8 cellular contexts compared by ENCODE assay signal in the genomic region with DNA sequence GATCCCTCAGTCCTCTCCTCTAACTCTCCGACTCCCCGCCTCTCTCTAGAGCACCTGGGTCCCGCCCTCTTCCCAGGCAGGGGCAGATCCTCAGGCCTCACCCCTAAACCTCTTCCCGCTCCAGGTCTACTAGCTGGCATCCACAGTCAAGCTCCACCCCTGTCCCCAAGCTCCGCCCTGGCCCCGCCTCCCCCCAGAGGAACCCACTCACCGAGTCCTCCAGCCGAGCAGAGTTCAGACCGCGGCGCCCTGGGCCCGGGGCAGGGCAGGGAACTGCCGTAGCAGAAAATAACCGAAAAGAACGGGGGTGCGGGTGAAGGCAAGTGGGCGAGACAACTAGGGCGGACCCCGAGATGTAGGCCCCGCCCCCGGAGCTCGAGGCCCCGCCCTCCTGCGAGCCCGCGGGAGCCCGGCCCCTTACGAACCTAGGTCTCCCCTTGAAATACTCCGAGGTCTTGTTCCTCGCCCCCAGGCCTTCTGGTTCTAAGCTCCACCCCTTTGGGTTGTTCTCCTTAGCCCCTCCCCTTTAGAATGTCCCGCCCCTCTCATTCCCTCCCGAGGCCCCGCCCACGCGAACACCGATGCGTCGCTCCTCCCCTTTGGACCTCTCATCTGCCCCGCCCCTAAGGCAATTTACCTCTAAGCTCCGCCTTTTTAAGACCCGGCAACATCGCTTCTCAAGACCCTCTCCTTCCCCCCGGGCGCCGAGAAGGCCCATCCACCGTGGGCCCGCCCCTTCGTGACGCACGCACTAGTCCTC. TPM values are rescaled to one million over a fixed set of nuclear protein-coding genes. Genes with fewer than 3 reads are reported as not detected.
DNase-seq lines count a peak whose midpoint lies in the region; TF ChIP-seq lines count a peak whose summit lies in the region.

A gene with protein sequence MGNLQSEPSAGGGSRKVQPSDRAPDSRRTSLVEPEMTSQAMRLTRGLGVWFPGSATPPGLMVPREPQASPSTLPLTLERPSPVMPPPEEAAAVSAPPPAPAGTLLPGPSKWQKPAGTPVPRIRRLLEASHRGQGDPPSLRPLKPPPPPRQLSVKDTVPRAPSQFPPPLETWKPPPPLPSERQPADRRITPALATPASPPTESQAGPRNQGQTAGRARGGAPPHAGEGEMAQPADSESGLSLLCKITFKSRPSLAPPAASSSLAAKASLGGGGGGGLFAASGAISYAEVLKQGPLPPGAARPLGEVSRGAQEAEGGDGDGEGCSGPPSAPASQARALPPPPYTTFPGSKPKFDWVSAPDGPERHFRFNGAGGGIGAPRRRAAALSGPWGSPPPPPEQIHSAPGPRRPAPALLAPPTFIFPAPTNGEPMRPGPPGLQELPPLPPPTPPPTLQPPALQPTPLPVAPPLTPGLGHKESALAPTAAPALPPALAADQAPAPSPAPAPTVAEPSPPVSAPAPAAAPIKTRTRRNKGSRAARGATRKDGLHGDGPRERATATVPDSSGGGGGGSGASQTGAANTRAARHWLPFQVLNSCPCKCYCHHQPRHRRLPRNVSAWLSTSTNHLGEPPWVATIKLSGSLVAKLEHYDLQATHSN (minus strand): TSS at position 485 of the 760 bp plus-strand sequence. CDS start 773 bp downstream, outside the sequence.

- TF ChIP-seq EP300 in ovary (IDR thresholded peaks at IDR 0.05), result no peak

- no peaks in the 10 kb centered on the region for H3K9me3 ChIP-seq in cardiac muscle cell (ENCODE audit: low read depth)
- no peaks in the 10 kb centered on the region for H3K9me3 ChIP-seq in ovary
- H3K9me3 ChIP-seq in testis, result no peaks in the 10 kb centered on the region

- H3K27ac ChIP-seq in ACC112 (ENCODE audit: low read depth, low read length) (peak within 1 kb of the TSS; percentile 86), cardiac muscle cell (peak within 1 kb of the TSS; percentile 75), ovary (peak within 1 kb of the TSS in 1 of 2 donors; percentile 31), testis (peak within 1 kb of the TSS in 1 of 2 donors; percentile 37)

- intact Hi-C loops in ovary (cut with DNase I) (loop anchor here in 1 of 4 donors (2.0 kb wide), 1 partner anchor 13 kb away; no protein-coding TSS in a partner anchor), testis (cut with DNase I; ENCODE audit: low total_unique reads) (no loop called here)

- H3K27me3 ChIP-seq in ACC112 (ENCODE audit: insufficient read depth, low read length) (no peaks in the 10 kb centered on the region), cardiac muscle cell (no peaks in the 10 kb centered on the region), ovary (no peaks in the 10 kb centered on the region), testis (no peaks in the 10 kb centered on the region)

- H3K36me3 ChIP-seq in ACC112 (ENCODE audit: insufficient read depth, low read length), result no peaks in the 10 kb centered on the region
- H3K36me3 ChIP-seq in cardiac muscle cell, result peaks cover 8% of the 10 kb centered on the region
- no peaks in the 10 kb centered on the region for H3K36me3 ChIP-seq in ovary
- no peaks in the 10 kb centered on the region for H3K36me3 ChIP-seq in testis (ENCODE audit: low read depth, missing control alignments)

- TF ChIP-seq POLR2A in GM19193 (IDR thresholded peaks at IDR 0.05; ENCODE audit: extremely low read depth, insufficient read depth, insufficient read length), result peak; percentile 21
- no peak for TF ChIP-seq POLR2A in ovary (IDR thresholded peaks at IDR 0.05)
- TF ChIP-seq POLR2A in testis (IDR thresholded peaks at IDR 0.05), result no peak

- H3K79me2 ChIP-seq in ACC112 (ENCODE audit: control insufficient read depth, insufficient read depth, low read length, unreplicated experiment), result peaks cover 11% of the 10 kb centered on the region

- H3K4me3 ChIP-seq in ACC112 (ENCODE audit: low read depth, low read length) (peak within 1 kb of the TSS; percentile 88), cardiac muscle cell (peak within 1 kb of the TSS; percentile 52), ovary (peak within 1 kb of the TSS; percentile 52), testis (peak within 1 kb of the TSS; percentile 35 to 57)

- WGBS in ovary, 3 donors, result 1 to 2% (median 1%) methylated on average over 50 of the region's 50 CpGs
- 2 to 3% methylated on average over 31 to 50 of the region's 50 CpGs for WGBS in testis, 2 donors

- peaks cover 20% of the 10 kb centered on the region for H3K4me1 ChIP-seq in ACC112 (ENCODE audit: control insufficient read depth, insufficient read depth, low read length, unreplicated experiment)
- H3K4me1 ChIP-seq in cardiac muscle cell (ENCODE audit: low read depth), result no peaks in the 10 kb centered on the region
- peaks cover 10% of the 10 kb centered on the region for H3K4me1 ChIP-seq in ovary (ENCODE audit: insufficient read depth)
- H3K4me1 ChIP-seq in testis, result peaks cover 23% of the 10 kb centered on the region

- peak within 1 kb of the TSS; percentile 68 for H2AFZ ChIP-seq in ACC112 (ENCODE audit: low read length, unreplicated experiment)

- DNase-seq in NCI-H1048 (lab: John Stamatoyannopoulos, UW) (peak; percentile 83), SW480 (ENCODE audit: low spot score) (peak; percentile 97), cardiac muscle cell (ENCODE audit: low read depth in 1 of 2, low spot score in 1 of 2) (peak; percentile 92 to 96), ovary (peak; percentile 67 to 83 (median 81)), testis (peak; percentile 80)
- peak; percentile 54 for DNase-seq in activated naive CD8-positive, alpha-beta T cell treated with anti-CD3 and anti-CD28 coated beads, Interleukin-2, amount 50 U/mL, for 16 hours (ENCODE audit: low read depth, low spot score)

- TF ChIP-seq CTCF in cardiac muscle cell (IDR thresholded peaks at IDR 0.05; ENCODE audit: low read depth, low read length) (no peak), ovary (IDR thresholded peaks at IDR 0.05) (no peak), testis (IDR thresholded peaks at IDR 0.05) (no peak)

RNA-seq across cellular contexts. Expression of the gene that starts here (rescaled TPM):
- total RNA-seq in cardiac muscle cell, result 0.98 and 5.8 TPM in 2 replicates
- polyA plus RNA-seq in cardiac muscle cell, result 1.2 and 3.4 TPM in 2 replicates
- total RNA-seq in ovary, result under 1 TPM in 5 of 7 donors, not detected in 2; 0.24 to 0.75 (median 0.69) TPM
- polyA plus RNA-seq in ovary, result under 1 TPM in 1 of 2 donors, not detected in 1; 0.28 TPM
- 10 to 100 TPM; 43.7 to 80.2 TPM for total RNA-seq in testis
- 196 TPM for polyA plus RNA-seq in testis (ENCODE audit: insufficient read depth, low read depth, low replicate concordance)

Comparison
In these comparisons a context has a peak if more than half of its experiments do, and no peak if none do; other contexts are left out.
1. RNA of the gene that starts here (polyA plus RNA-seq): 196 TPM in testis (single experiment); 1.2 to 3.4 TPM in cardiac muscle cell and 0.28 TPM in ovary; every median in the first group is over 10 times any median in the second.
2. Peak in DNase-seq and H3K4me3 ChIP-seq in ovary; RNA of the gene not detected or under 1 TPM.
3. Peak in every context shown above with its lines, with median percentiles within 50 percentile points of each other: H3K4me3 ChIP-seq and DNase-seq.